Comparison of ENCODE assay signal across 1 cellular context in genomic region chr9:127245637-127246164, GRCh38.
TF ChIP-seq lines count a peak whose summit lies in the region.

No MANE protein-coding gene starts in this region.

TF ChIP-seq in A549, 52 proteins besides CTCF, POLR2A, EP300 and RAD21 (continued from another document):
- TF ChIP-seq MAZ (IDR thresholded peaks at IDR 0.05; ENCODE audit: borderline replicate concordance, low read depth, low read length) (no peak), HEYL (CRISPR knock-in tag; IDR thresholded peaks at IDR 0.05) (no peak), HES2 (IDR thresholded peaks at IDR 0.05) (no peak), ZFP36 (IDR thresholded peaks at IDR 0.05; ENCODE audit: borderline replicate concordance, partially characterized antibody) (no peak)
